In the genomic region with DNA sequence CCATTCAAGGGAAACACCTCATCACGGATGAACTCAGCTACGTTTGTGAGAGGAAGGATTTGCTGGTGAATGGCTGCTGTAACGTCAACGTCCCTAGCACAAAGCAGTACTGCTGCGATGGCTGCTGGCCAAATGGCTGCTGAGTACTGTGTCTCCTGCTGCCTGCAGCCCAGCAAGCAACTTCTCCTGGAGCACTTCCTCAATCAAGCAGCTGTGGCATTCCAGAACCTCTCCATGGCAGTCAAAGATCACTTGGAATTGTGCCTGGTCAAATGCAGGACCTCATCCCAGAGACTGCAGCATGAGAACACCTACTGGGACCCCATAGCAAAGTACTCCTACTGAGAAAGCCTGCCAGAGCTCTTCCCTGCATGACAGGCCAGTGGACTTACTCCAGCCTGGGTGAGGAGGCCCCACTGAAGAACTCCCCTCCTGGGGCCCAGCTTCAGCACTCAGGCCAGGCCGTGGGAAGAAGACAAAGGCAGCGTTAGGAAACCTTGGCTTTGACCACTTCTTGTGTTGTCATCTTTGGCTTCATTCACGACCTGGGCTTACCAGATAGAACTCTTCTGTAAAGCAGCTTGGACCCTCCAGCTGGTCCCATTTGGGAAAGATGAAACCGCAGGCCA, we compare ENCODE assay signal across 15 cellular contexts.
"Had no signal": no experiment of that assay in that cellular context is flagged by ENCODE, and none has a peak within 500 bp of the region (broad histone marks: within the 10 kb centered on the region; RNA-seq: fewer than 3 reads in every experiment).

No MANE protein-coding gene starts in this region.

- FAIRE-seq: frontal cortex, TTC549 had no signal

- H3K4me1 ChIP-seq: parathyroid adenoma, upper lobe of left lung had no signal

- H2AFZ ChIP-seq: parathyroid adenoma had no signal

- H3K27me3 ChIP-seq: neutrophil, upper lobe of left lung had no signal

- H3K4me3 ChIP-seq: skin epidermis, upper lobe of left lung had no signal

- DNase-seq: activated CD4-positive, alpha-beta T cell treated with anti-CD3 and anti-CD28 coated beads for 48 hours; activated CD8-positive, alpha-beta T cell treated with anti-CD3 and anti-CD28 coated beads for 36 hours; activated gamma-delta T cell; activated T-cell treated with anti-CD3 and anti-CD28 coated beads, Interleukin-2, amount 50 U/mL, for 72 hours; effector memory CD4-positive, alpha-beta T cell; natural killer cell; T-helper 2 cell had no signal

- H3K9ac ChIP-seq: parathyroid adenoma had no signal

- H3K36me3 ChIP-seq: neutrophil, upper lobe of left lung had no signal

- H3K27ac ChIP-seq: neutrophil, parathyroid adenoma, skin epidermis, upper lobe of left lung had no signal

- H3K9me3 ChIP-seq: neutrophil, upper lobe of left lung had no signal

- ATAC-seq: activated CD8-positive, alpha-beta T cell treated with anti-CD3 and anti-CD28 coated beads for 36 hours; activated naive CD4-positive, alpha-beta T cell treated with anti-CD3 and anti-CD28 coated beads, Interleukin-2, amount 50 U/mL, for 72 hours; activated T-cell treated with anti-CD3 and anti-CD28 coated beads, Interleukin-2, amount 50 U/mL, for 72 hours; natural killer cell; WTC11 had no signal
